9 cellular contexts compared by ENCODE assay signal in the genomic region with DNA sequence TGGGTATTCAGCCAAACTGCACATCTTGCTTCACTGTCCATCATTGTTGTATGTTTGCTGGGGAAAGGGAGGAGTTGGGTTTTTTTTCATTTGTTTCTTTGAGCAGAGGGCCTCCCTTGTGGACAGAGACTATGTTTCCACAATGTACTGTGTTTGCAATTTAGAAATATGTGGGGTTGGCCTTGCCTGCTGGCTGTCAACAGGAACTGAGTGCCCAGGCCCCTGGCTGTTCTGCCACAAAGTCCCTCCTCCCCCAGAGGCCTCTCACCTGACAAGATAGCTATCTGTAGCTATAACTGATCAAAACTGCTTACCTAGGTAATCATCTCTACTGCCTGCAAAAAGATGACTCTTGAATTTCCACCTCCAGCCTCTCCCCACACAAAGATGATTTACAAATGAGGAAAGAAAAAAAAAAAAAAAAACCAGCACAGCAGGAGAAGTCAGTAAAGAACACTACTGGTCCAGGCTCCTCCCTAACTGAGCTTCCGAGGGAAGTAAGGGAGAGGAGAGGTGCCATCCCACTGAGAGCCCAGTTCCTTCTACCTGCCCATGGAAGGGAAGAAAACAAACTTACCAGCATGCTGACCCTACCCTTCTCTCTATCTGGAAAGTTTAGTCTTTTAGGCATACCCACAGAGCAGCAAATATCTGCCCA.
DNase-seq lines count a peak whose midpoint lies in the region; ATAC-seq and TF ChIP-seq lines count a peak whose summit lies in the region.
"Had no signal": no experiment of that assay in that cellular context is flagged by ENCODE, and none has a peak within 500 bp of the region (broad histone marks: within the 10 kb centered on the region; RNA-seq: fewer than 3 reads in every experiment).

No MANE protein-coding gene starts in this region.

- H3K36me3 Mint-ChIP-seq in CD8-positive, alpha-beta memory T cell = peaks cover 4 to 10% (median 9%) of the 10 kb centered on the region in 3 donors

- no peaks in the 10 kb centered on the region for H3K9me3 ChIP-seq in CD8-positive, alpha-beta memory T cell (ENCODE audit: low read length)
- no peaks in the 10 kb centered on the region for H3K9me3 ChIP-seq in MM.1S (replicated peaks; ENCODE audit: insufficient read depth, low read length)
- H3K9me3 ChIP-seq in transverse colon = no peaks in the 10 kb centered on the region
- H3K9me3 ChIP-seq: prostate gland had no signal

- TF ChIP-seq POLR2A in transverse colon (IDR thresholded peaks at IDR 0.05) = no peak
- TF ChIP-seq POLR2A in erythroblast (IDR thresholded peaks at IDR 0.05; ENCODE audit: low read length) = no peak

- no peaks in the 10 kb centered on the region for H3K36me3 ChIP-seq in CD8-positive, alpha-beta memory T cell (ENCODE audit: insufficient read depth, low read length)
- H3K36me3 ChIP-seq in MM.1S (replicated peaks; ENCODE audit: insufficient read depth, low read length) (no peaks in the 10 kb centered on the region), transverse colon (no peaks in the 10 kb centered on the region)
- H3K36me3 ChIP-seq: prostate gland had no signal

- TF ChIP-seq EP300 in transverse colon (IDR thresholded peaks at IDR 0.05; ENCODE audit: low read depth) = no peak

- H3K9ac ChIP-seq in MM.1S (ENCODE audit: low read length) = no peak overlapping the region

- H3F3A ChIP-seq in MM.1S (ENCODE audit: insufficient read depth, low read length) = peaks cover 8% of the 10 kb centered on the region

- H3K27ac ChIP-seq in CD8-positive, alpha-beta memory T cell (ENCODE audit: low read depth, low read length) = no peak overlapping the region
- H3K27ac ChIP-seq in MM.1S (ENCODE audit: low read length) (peak overlapping the region; percentile 21; the same call in 1 of the 2 replicates), transverse colon (no peak overlapping the region)
- H3K27ac ChIP-seq: prostate gland had no signal

- H3K9me3 Mint-ChIP-seq in CD8-positive, alpha-beta memory T cell = peaks cover 0 to 2% (median 0%) of the 10 kb centered on the region in 5 donors

- POLR2A ChIA-PET in CD8-positive, alpha-beta memory T cell (lab: Charles Lee) = interaction anchor here (0.6 kb wide), 1 partner anchor 11 kb away, joined by 3 read pairs; no protein-coding TSS in a partner anchor

- TF ChIP-seq CTCF in MM.1S (IDR thresholded peaks at IDR 0.05; ENCODE audit: low read length) = no peak
- TF ChIP-seq CTCF in fibroblast of pulmonary artery (IDR thresholded peaks at IDR 0.05; ENCODE audit: low read length, missing control alignments) = no peak
- TF ChIP-seq CTCF in transverse colon (IDR thresholded peaks at IDR 0.05) = no peak

- H3K27me3 Mint-ChIP-seq in CD8-positive, alpha-beta memory T cell = peaks cover 0 to 3% of the 10 kb centered on the region in 2 donors

- peak overlapping the region in 5 of 8 donors; percentile 24 to 64 (median 41) for H3K27ac Mint-ChIP-seq in CD8-positive, alpha-beta memory T cell

- in situ Hi-C loops in transverse colon (cut with MboI; ENCODE audit: low pct_ligation_motif_present in 1 of 4, low pct_unique_long_range_greater_than_20kb in 1 of 4, low sequenced_read_pairs in 3 of 4) = no loop called here

- peak overlapping the region in 1 of 7 donors; percentile 35 for H3K4me3 Mint-ChIP-seq in CD8-positive, alpha-beta memory T cell

- CTCF ChIA-PET in CD8-positive, alpha-beta memory T cell (lab: Charles Lee) = no interaction called here

- H3K4me2 ChIP-seq in MM.1S (ENCODE audit: low read depth, low read length) = peak overlapping the region; percentile 2; the same call in 1 of the 2 replicates

- intact Hi-C loops in transverse colon (cut with DNase I; ENCODE audit: low total_unique reads) = no loop called here

- peaks cover 4% of the 10 kb centered on the region for H3K4me1 ChIP-seq in CD8-positive, alpha-beta memory T cell (ENCODE audit: insufficient read depth, low read length)
- peaks cover 46% of the 10 kb centered on the region for H3K4me1 ChIP-seq in MM.1S (ENCODE audit: low read length)
- peaks cover 0 to 12% (median 3%) of the 10 kb centered on the region in 4 donors for H3K4me1 ChIP-seq in transverse colon
- H3K4me1 ChIP-seq: prostate gland had no signal

- H3K27me3 ChIP-seq in CD8-positive, alpha-beta memory T cell (ENCODE audit: insufficient read depth, low read length, poor library complexity, severe bottlenecking) = no peaks in the 10 kb centered on the region
- H3K27me3 ChIP-seq in MM.1S (replicated peaks; ENCODE audit: insufficient read depth, low read length) (no peaks in the 10 kb centered on the region), transverse colon (no peaks in the 10 kb centered on the region)

- WGBS in transverse colon (ENCODE audit: low coverage in 1 of 2), 2 donors = 55 to 62% methylated on average over 1 of the region's 1 CpG

- peaks cover 31 to 74% (median 70%) of the 10 kb centered on the region in 3 donors for H3K4me1 Mint-ChIP-seq in CD8-positive, alpha-beta memory T cell

- H2AFZ ChIP-seq in MM.1S (ENCODE audit: low read length) = no peak overlapping the region

- peak; percentile 42 for ATAC-seq in GM19438 (IDR thresholded peaks at IDR 0.05; ENCODE audit: low read depth, unreplicated experiment)

- DNase-seq in CD8-positive, alpha-beta memory T cell = no peak
- peak; percentile 83 for DNase-seq in MM.1S
- peak; percentile 18 for DNase-seq in fibroblast of pulmonary artery (ENCODE audit: low read depth)
- no peak for DNase-seq in AG20443 (ENCODE audit: low spot score)
- DNase-seq in transverse colon = no peak
- no peak for DNase-seq in NCI-H2107 (lab: John Stamatoyannopoulos, UW)
- DNase-seq in erythroblast (lab: John Stamatoyannopoulos, UW) = no peak

- no peaks in the 10 kb centered on the region for H3K9me2 ChIP-seq in MM.1S (replicated peaks; ENCODE audit: insufficient read depth, low read length)

- H3K4me3 ChIP-seq in CD8-positive, alpha-beta memory T cell (ENCODE audit: low read length) = no peak overlapping the region
- H3K4me3 ChIP-seq in MM.1S (ENCODE audit: low read length) = no peak overlapping the region
- H3K4me3 ChIP-seq in fibroblast of pulmonary artery (replicated peaks; ENCODE audit: low read depth, low read length) = no peak overlapping the region
- H3K4me3 ChIP-seq in transverse colon = no peak overlapping the region
- H3K4me3 ChIP-seq: prostate gland had no signal

- H4K20me1 ChIP-seq in MM.1S (ENCODE audit: insufficient read depth, low read length) = no peaks in the 10 kb centered on the region

- H3K79me2 ChIP-seq in MM.1S (ENCODE audit: low read length) = peaks cover 24% of the 10 kb centered on the region

Comparison
In these comparisons a context has a peak if more than half of its experiments do, and no peak if none do; other contexts are left out.
1. DNase-seq: peak in MM.1S (single experiment) and fibroblast of pulmonary artery (single experiment); none in CD8-positive, alpha-beta memory T cell (0 of 5), AG20443 (single experiment), transverse colon (single experiment), NCI-H2107 (single experiment) and erythroblast (0 of 2).